ENCODE assay signal across 8 cellular contexts in the genomic region with DNA sequence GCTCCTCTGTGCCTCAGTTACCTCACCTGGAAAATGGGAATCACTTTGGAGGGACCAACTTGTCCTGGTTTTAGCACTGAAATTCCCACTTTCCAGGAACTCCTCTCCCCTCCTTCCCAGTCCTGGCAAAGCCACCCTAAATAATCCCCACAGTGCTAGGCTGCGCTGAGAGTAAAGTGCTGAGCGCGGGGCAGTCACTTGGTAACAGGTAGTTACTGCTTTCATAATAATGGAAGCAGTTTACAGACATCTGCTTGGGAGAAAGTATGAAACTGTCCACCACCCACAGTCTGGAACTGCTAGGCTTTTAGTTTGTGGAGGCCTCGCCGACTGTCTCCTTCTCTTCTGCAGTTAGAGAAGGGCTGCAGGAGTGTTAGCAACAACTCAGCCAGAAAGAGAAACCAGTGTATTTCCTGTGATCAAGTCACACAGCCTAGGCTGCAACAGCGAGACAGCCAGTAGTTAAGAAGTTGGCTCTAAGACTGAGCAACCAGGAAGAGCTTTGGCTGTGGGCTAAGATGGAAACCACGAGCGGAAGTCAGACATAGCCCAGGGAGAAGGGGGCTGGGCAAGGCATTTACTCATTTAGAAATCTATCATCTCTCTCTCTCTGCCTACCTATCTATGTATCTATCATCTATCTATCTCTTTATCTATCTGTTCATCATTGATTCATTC. TPM values are rescaled to one million over a fixed set of nuclear protein-coding genes. Genes with fewer than 3 reads are reported as not detected.
A peak's percentile ranks its signal among the peaks of the same experiment; 100 is the strongest.
DNase-seq lines count a peak whose midpoint lies in the region; ATAC-seq and TF ChIP-seq lines count a peak whose summit lies in the region.

No MANE protein-coding gene starts in this region.

- CTCF ChIA-PET in activated CD8-positive, alpha-beta T cell treated with anti-CD3 and anti-CD28 coated beads, Interleukin-2, amount 10 ng/mL, durations not matched to agents 7 days and 5 days (lab: Charles Lee) = interaction anchor here (0.6 to 7.1 kb wide), 12 partner anchors 13 to 71 kb away, joined by 3 to 47 read pairs (median 14); partner anchors contain the start of gene ABCG1

- peak overlapping the region; percentile 18 to 73 for H3K4me3 Mint-ChIP-seq in CD14-positive monocyte
- H3K4me3 Mint-ChIP-seq in activated CD8-positive, alpha-beta T cell treated with anti-CD3 and anti-CD28 coated beads, Interleukin-2, amount 10 ng/mL, durations not matched to agents 7 days and 5 days = peak overlapping the region; percentile 53

- WGBS in gastroesophageal sphincter (ENCODE audit: low coverage in 1 of 2), 2 donors = 40 to 84% methylated on average over 5 of the region's 8 CpGs

- peaks cover 0 to 11% (median 0%) of the 10 kb centered on the region in 3 donors for H3K4me1 ChIP-seq in gastroesophageal sphincter

- H3K27me3 ChIP-seq in gastroesophageal sphincter = no peaks in the 10 kb centered on the region

- peak overlapping the region in 3 of 4 donors; percentile 56 to 64 (median 60) for H3K27ac ChIP-seq in gastroesophageal sphincter

- ATAC-seq in activated CD8-positive, alpha-beta T cell treated with anti-CD3 and anti-CD28 coated beads, Interleukin-2, amount 10 ng/mL, durations not matched to agents 7 days and 5 days = peak; percentile 95
- ATAC-seq in gastroesophageal sphincter = peak; percentile 70

- TF ChIP-seq CTCF in CD14-positive monocyte (IDR thresholded peaks at IDR 0.05) (no peak), GM20000 (IDR thresholded peaks at IDR 0.05; ENCODE audit: extremely low read depth, missing control alignments) (no peak), gastroesophageal sphincter (IDR thresholded peaks at IDR 0.05) (no peak)

- H3K27ac Mint-ChIP-seq in CD14-positive monocyte = peak overlapping the region; percentile 94 to 98 (median 98)
- H3K27ac Mint-ChIP-seq in activated CD8-positive, alpha-beta T cell treated with anti-CD3 and anti-CD28 coated beads, Interleukin-2, amount 10 ng/mL, durations not matched to agents 7 days and 5 days = peak overlapping the region; percentile 94

- H3K9me3 ChIP-seq in gastroesophageal sphincter = no peaks in the 10 kb centered on the region

- POLR2A ChIA-PET in activated CD8-positive, alpha-beta T cell treated with anti-CD3 and anti-CD28 coated beads, Interleukin-2, amount 10 ng/mL, durations not matched to agents 7 days and 5 days (lab: Charles Lee) = interaction anchor here (0.5 to 4.6 kb wide), 16 partner anchors 9 to 762 kb away, joined by 3 to 31 read pairs (median 4); partner anchors contain the start of genes ABCG1 and MX1

- peaks cover 68% of the 10 kb centered on the region for H3K4me1 Mint-ChIP-seq in CD14-positive monocyte
- peaks cover 76% of the 10 kb centered on the region for H3K4me1 Mint-ChIP-seq in activated CD8-positive, alpha-beta T cell treated with anti-CD3 and anti-CD28 coated beads, Interleukin-2, amount 10 ng/mL, durations not matched to agents 7 days and 5 days (ENCODE audit: low read depth)

- peaks cover 2 to 3% (median 2%) of the 10 kb centered on the region in 3 donors for H3K27me3 Mint-ChIP-seq in CD14-positive monocyte (ENCODE audit: low read depth in 3 of 3)
- H3K27me3 Mint-ChIP-seq in activated CD8-positive, alpha-beta T cell treated with anti-CD3 and anti-CD28 coated beads, Interleukin-2, amount 10 ng/mL, durations not matched to agents 7 days and 5 days (ENCODE audit: low read depth) = peaks cover 6% of the 10 kb centered on the region

- H3K36me3 ChIP-seq in gastroesophageal sphincter = no peaks in the 10 kb centered on the region

- DNase-seq in CD14-positive monocyte (ENCODE audit: low spot score) = peak; percentile 65
- peak; percentile 87 for DNase-seq in GM20000 (ENCODE audit: low spot score)
- peak; percentile 97 for DNase-seq in Jurkat, Clone E6-1 (ENCODE audit: low read depth, low spot score)
- peak; percentile 93 for DNase-seq in activated CD8-positive, alpha-beta T cell treated with anti-CD3 and anti-CD28 coated beads, Interleukin-2, amount 10 ng/mL, durations not matched to agents 7 days and 5 days
- DNase-seq in stimulated activated CD4-positive, alpha-beta T cell treated with anti-CD3 and anti-CD28 coated beads, Interleukin-4, amount 100 ng/mL, for 48 hours (ENCODE audit: low read depth in 2 of 2) = peak; percentile 44 to 68
- DNase-seq in NCI-H146 (lab: John Stamatoyannopoulos, UW) = no peak
- DNase-seq in SW480 (ENCODE audit: low spot score) = no peak

- intact Hi-C loops in CD14-positive monocyte (cut with micrococcal nuclease) = no loop called here

- TF ChIP-seq EP300 in gastroesophageal sphincter (IDR thresholded peaks at IDR 0.05) = no peak

- peaks cover 0 to 3% (median 0%) of the 10 kb centered on the region in 7 donors for H3K9me3 Mint-ChIP-seq in CD14-positive monocyte
- peaks cover 6% of the 10 kb centered on the region for H3K9me3 Mint-ChIP-seq in activated CD8-positive, alpha-beta T cell treated with anti-CD3 and anti-CD28 coated beads, Interleukin-2, amount 10 ng/mL, durations not matched to agents 7 days and 5 days (ENCODE audit: insufficient read depth)

- no peak for TF ChIP-seq POLR2A in gastroesophageal sphincter (IDR thresholded peaks at IDR 0.05)

- peak overlapping the region; percentile 45 for H3K4me3 ChIP-seq in Jurkat, Clone E6-1 (ENCODE audit: low read length)
- no peak overlapping the region for H3K4me3 ChIP-seq in gastroesophageal sphincter

- H3K36me3 Mint-ChIP-seq in CD14-positive monocyte = peaks cover 0 to 10% of the 10 kb centered on the region in 2 donors
- H3K36me3 Mint-ChIP-seq in activated CD8-positive, alpha-beta T cell treated with anti-CD3 and anti-CD28 coated beads, Interleukin-2, amount 10 ng/mL, durations not matched to agents 7 days and 5 days (ENCODE audit: low read depth) = peaks cover 24% of the 10 kb centered on the region

RNA-seq across cellular contexts. Expression of gene ABCG1, which starts 30.8 kb away (rescaled TPM):
- polyA plus RNA-seq in CD14-positive monocyte = 1 to 10 TPM; 3.5 to 5.2 TPM
- 19.7 TPM for polyA plus RNA-seq in Jurkat, Clone E6-1 (2012; ENCODE audit: insufficient read depth, insufficient read length)
- 1 to 10 TPM; 6.7 to 8.0 TPM for total RNA-seq in activated CD8-positive, alpha-beta T cell treated with anti-CD3 and anti-CD28 coated beads, Interleukin-2, amount 10 ng/mL, durations not matched to agents 7 days and 5 days
- 10 to 100 TPM; 15.9 to 21.8 (median 18.0) TPM for total RNA-seq in gastroesophageal sphincter

Comparison
In these comparisons a context has a peak if more than half of its experiments do, and no peak if none do; other contexts are left out.
1. DNase-seq: peak in CD14-positive monocyte (single experiment), GM20000 (single experiment), Jurkat, Clone E6-1 (single experiment), activated CD8-positive, alpha-beta T cell treated with anti-CD3 and anti-CD28 coated beads, Interleukin-2, amount 10 ng/mL, durations not matched to agents 7 days and 5 days (single experiment) and stimulated activated CD4-positive, alpha-beta T cell treated with anti-CD3 and anti-CD28 coated beads, Interleukin-4, amount 100 ng/mL, for 48 hours (2 of 2); none in NCI-H146 (single experiment) and SW480 (single experiment).